1 cellular context compared by ENCODE assay signal in genomic region chr6:155201461-155202226, GRCh38.
TF ChIP-seq lines count a peak whose summit lies in the region.

No MANE protein-coding gene starts in this region.

TF ChIP-seq in SK-N-SH treated with all-trans-retinoic acid at 6 μM for 48 hours, 23 proteins besides CTCF, POLR2A, EP300 and RAD21 (continued from another document):
- TF ChIP-seq CSRNP3 (CRISPR knock-in tag; IDR thresholded peaks at IDR 0.05) (peak; percentile 81), ZFP3 (CRISPR knock-in tag; IDR thresholded peaks at IDR 0.05) (no peak; the same call in 1 of the 2 replicates)
